In the genomic region with DNA sequence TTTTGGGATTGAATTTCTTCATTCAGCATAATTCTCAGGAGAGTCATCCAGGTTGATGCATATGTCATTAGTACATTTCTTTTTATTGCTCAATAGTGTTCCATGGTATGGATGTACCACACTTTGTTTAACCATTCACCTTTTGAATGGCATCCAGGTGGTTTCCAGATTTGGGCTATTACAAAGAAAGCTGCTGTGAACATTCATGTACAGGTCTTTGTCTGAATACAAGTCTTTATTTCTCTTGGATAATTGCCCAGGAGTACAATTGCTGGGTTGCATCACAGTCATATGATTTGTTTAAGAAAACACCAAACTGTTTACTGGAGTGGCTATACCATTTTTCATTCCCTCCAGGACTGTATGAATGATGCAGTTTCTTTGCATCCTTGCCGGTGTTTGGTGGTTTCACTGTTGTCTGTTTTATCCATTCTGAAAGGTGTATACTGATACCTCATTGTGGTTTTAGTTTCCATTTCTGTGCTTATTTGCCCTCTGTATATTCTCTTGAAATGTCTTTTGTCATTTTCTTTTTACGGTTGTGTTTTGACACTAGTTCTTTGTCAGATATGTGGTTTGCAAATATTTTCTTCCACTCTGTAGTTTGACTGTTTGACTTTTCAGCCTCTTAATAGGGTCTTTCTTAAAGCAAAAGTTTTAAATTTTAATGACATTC, we compare ENCODE assay signal across 1 cellular context.
A peak's percentile ranks its signal among the peaks of the same experiment; 100 is the strongest.
TF ChIP-seq lines count a peak whose summit lies in the region.

No MANE protein-coding gene starts in this region.

TF ChIP-seq in HEK293, 187 proteins besides CTCF, POLR2A, EP300 and RAD21 (continued from another document and continues in another):
- TF ChIP-seq, protein P1, sequence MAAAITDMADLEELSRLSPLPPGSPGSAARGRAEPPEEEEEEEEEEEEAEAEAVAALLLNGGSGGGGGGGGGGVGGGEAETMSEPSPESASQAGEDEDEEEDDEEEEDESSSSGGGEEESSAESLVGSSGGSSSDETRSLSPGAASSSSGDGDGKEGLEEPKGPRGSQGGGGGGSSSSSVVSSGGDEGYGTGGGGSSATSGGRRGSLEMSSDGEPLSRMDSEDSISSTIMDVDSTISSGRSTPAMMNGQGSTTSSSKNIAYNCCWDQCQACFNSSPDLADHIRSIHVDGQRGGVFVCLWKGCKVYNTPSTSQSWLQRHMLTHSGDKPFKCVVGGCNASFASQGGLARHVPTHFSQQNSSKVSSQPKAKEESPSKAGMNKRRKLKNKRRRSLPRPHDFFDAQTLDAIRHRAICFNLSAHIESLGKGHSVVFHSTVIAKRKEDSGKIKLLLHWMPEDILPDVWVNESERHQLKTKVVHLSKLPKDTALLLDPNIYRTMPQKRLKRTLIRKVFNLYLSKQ (tag by site-specific recombination; IDR thresholded peaks at IDR 0.05; ENCODE audit: borderline replicate concordance): no peak
- 0 out of 2 replicates have a peak, but pooled peaks have one; percentile 23 for TF ChIP-seq ZNF335 (tag by site-specific recombination; conservative IDR thresholded peaks at IDR 0.05)
- no peak for TF ChIP-seq ZNF221 (tag by site-specific recombination; IDR thresholded peaks at IDR 0.05; ENCODE audit: borderline replicate concordance)
- TF ChIP-seq, protein P2, sequence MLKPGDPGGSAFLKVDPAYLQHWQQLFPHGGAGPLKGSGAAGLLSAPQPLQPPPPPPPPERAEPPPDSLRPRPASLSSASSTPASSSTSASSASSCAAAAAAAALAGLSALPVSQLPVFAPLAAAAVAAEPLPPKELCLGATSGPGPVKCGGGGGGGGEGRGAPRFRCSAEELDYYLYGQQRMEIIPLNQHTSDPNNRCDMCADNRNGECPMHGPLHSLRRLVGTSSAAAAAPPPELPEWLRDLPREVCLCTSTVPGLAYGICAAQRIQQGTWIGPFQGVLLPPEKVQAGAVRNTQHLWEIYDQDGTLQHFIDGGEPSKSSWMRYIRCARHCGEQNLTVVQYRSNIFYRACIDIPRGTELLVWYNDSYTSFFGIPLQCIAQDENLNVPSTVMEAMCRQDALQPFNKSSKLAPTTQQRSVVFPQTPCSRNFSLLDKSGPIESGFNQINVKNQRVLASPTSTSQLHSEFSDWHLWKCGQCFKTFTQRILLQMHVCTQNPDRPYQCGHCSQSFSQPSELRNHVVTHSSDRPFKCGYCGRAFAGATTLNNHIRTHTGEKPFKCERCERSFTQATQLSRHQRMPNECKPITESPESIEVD (tag by site-specific recombination; IDR thresholded peaks at IDR 0.05): peak; percentile 73
- 0 out of 2 replicates have a peak, but pooled peaks have one; percentile 53 for TF ChIP-seq ZNF549 (tag by site-specific recombination; IDR thresholded peaks at IDR 0.05)
- TF ChIP-seq ZNF571 (tag by site-specific recombination; IDR thresholded peaks at IDR 0.05): no peak
- TF ChIP-seq ZNF585B (tag by site-specific recombination; IDR thresholded peaks at IDR 0.05): no peak
- no peak for TF ChIP-seq SETDB1 (IDR thresholded peaks at IDR 0.05; ENCODE audit: insufficient read length, low read length)
- TF ChIP-seq, protein P3, sequence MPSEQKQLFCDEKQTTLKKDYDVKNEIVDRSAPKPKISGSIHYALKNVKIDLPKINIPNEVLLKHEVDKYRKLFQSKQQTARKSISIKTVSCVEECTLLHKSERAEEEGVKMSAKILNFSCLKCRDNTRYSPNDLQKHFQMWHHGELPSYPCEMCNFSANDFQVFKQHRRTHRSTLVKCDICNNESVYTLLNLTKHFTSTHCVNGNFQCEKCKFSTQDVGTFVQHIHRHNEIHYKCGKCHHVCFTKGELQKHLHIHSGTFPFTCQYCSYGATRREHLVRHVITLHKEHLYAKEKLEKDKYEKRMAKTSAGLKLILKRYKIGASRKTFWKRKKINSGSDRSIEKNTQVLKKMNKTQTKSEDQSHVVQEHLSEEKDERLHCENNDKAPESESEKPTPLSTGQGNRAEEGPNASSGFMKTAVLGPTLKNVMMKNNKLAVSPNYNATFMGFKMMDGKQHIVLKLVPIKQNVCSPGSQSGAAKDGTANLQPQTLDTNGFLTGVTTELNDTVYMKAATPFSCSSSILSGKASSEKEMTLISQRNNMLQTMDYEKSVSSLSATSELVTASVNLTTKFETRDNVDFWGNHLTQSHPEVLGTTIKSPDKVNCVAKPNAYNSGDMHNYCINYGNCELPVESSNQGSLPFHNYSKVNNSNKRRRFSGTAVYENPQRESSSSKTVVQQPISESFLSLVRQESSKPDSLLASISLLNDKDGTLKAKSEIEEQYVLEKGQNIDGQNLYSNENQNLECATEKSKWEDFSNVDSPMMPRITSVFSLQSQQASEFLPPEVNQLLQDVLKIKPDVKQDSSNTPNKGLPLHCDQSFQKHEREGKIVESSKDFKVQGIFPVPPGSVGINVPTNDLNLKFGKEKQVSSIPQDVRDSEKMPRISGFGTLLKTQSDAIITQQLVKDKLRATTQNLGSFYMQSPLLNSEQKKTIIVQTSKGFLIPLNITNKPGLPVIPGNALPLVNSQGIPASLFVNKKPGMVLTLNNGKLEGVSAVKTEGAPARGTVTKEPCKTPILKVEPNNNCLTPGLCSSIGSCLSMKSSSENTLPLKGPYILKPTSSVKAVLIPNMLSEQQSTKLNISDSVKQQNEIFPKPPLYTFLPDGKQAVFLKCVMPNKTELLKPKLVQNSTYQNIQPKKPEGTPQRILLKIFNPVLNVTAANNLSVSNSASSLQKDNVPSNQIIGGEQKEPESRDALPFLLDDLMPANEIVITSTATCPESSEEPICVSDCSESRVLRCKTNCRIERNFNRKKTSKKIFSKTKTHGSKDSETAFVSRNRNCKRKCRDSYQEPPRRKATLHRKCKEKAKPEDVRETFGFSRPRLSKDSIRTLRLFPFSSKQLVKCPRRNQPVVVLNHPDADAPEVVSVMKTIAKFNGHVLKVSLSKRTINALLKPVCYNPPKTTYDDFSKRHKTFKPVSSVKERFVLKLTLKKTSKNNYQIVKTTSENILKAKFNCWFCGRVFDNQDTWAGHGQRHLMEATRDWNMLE (tag by site-specific recombination; conservative IDR thresholded peaks at IDR 0.05; ENCODE audit: low read depth): peak; percentile 40; the same call in 1 of the 2 replicates
- no peak for TF ChIP-seq KLF7 (tag by site-specific recombination; IDR thresholded peaks at IDR 0.05; ENCODE audit: borderline replicate concordance)
- TF ChIP-seq ZNF558 (tag by site-specific recombination; IDR thresholded peaks at IDR 0.05): 0 out of 2 replicates have a peak, but pooled peaks have one; percentile 72
- TF ChIP-seq, protein P4, sequence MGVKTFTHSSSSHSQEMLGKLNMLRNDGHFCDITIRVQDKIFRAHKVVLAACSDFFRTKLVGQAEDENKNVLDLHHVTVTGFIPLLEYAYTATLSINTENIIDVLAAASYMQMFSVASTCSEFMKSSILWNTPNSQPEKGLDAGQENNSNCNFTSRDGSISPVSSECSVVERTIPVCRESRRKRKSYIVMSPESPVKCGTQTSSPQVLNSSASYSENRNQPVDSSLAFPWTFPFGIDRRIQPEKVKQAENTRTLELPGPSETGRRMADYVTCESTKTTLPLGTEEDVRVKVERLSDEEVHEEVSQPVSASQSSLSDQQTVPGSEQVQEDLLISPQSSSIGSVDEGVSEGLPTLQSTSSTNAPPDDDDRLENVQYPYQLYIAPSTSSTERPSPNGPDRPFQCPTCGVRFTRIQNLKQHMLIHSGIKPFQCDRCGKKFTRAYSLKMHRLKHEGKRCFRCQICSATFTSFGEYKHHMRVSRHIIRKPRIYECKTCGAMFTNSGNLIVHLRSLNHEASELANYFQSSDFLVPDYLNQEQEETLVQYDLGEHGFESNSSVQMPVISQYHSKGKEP (tag by site-specific recombination; IDR thresholded peaks at IDR 0.05): peak; percentile 77
- no peak for TF ChIP-seq ZNF214 (tag by site-specific recombination; IDR thresholded peaks at IDR 0.05; ENCODE audit: borderline replicate concordance)
- no peak for TF ChIP-seq ZBTB8A (tag by site-specific recombination; IDR thresholded peaks at IDR 0.05)
- TF ChIP-seq ZNF366 (tag by site-specific recombination; conservative IDR thresholded peaks at IDR 0.05): peak; percentile 90
- TF ChIP-seq ZNF10 (tag by site-specific recombination; IDR thresholded peaks at IDR 0.05): no peak
- peak; percentile 38; the same call in 1 of the 2 replicates for TF ChIP-seq ZNF394 (tag by site-specific recombination; IDR thresholded peaks at IDR 0.05; ENCODE audit: borderline replicate concordance)
- no peak for TF ChIP-seq ZNF341 (tag by site-specific recombination; IDR thresholded peaks at IDR 0.05; ENCODE audit: low read depth)
- TF ChIP-seq OSR2 (tag by site-specific recombination; IDR thresholded peaks at IDR 0.05): peak; percentile 69
- TF ChIP-seq ZNF155 (tag by site-specific recombination; IDR thresholded peaks at IDR 0.05): no peak
- TF ChIP-seq SP7 (tag by site-specific recombination; IDR thresholded peaks at IDR 0.05): peak; percentile 82; the same call in 1 of the 2 replicates
- TF ChIP-seq, protein P5, sequence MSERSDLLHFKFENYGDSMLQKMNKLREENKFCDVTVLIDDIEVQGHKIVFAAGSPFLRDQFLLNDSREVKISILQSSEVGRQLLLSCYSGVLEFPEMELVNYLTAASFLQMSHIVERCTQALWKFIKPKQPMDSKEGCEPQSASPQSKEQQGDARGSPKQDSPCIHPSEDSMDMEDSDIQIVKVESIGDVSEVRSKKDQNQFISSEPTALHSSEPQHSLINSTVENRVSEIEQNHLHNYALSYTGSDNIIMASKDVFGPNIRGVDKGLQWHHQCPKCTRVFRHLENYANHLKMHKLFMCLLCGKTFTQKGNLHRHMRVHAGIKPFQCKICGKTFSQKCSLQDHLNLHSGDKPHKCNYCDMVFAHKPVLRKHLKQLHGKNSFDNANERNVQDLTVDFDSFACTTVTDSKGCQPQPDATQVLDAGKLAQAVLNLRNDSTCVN (tag by site-specific recombination; optimal IDR thresholded peaks at IDR 0.05): no peak
- TF ChIP-seq GFI1B (tag by site-specific recombination; IDR thresholded peaks at IDR 0.05): 0 out of 2 replicates have a peak, but pooled peaks have one; percentile 25
- TF ChIP-seq, protein P6, sequence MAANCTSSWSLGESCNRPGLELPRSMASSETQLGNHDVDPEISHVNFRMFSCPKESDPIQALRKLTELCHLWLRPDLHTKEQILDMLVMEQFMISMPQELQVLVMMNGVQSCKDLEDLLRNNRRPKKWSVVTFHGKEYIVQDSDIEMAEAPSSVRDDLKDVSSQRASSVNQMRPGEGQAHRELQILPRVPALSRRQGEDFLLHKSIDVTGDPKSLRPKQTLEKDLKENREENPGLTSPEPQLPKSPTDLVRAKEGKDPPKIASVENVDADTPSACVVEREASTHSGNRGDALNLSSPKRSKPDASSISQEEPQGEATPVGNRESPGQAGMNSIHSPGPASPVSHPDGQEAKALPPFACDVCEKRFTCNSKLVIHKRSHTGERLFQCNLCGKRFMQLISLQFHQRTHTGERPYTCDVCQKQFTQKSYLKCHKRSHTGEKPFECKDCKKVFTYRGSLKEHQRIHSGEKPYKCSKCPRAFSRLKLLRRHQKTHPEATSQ (tag by site-specific recombination; IDR thresholded peaks at IDR 0.05): no peak
- TF ChIP-seq ZNF391 (tag by site-specific recombination; IDR thresholded peaks at IDR 0.05; ENCODE audit: borderline replicate concordance, low read depth): no peak
- TF ChIP-seq ZFP41 (tag by site-specific recombination; IDR thresholded peaks at IDR 0.05; ENCODE audit: borderline replicate concordance): no peak
- TF ChIP-seq ZNF510 (tag by site-specific recombination; IDR thresholded peaks at IDR 0.05; ENCODE audit: insufficient replicate concordance): no peak
- TF ChIP-seq KLF16 (tag by site-specific recombination; IDR thresholded peaks at IDR 0.05): no peak
- no peak for TF ChIP-seq ZNF354C (tag by site-specific recombination; IDR thresholded peaks at IDR 0.05; ENCODE audit: borderline replicate concordance, low read depth)
- no peak for TF ChIP-seq ZNF707 (tag by site-specific recombination; IDR thresholded peaks at IDR 0.05)
- no peak for TF ChIP-seq ZNF223 (tag by site-specific recombination; IDR thresholded peaks at IDR 0.05)
- TF ChIP-seq, protein P7, sequence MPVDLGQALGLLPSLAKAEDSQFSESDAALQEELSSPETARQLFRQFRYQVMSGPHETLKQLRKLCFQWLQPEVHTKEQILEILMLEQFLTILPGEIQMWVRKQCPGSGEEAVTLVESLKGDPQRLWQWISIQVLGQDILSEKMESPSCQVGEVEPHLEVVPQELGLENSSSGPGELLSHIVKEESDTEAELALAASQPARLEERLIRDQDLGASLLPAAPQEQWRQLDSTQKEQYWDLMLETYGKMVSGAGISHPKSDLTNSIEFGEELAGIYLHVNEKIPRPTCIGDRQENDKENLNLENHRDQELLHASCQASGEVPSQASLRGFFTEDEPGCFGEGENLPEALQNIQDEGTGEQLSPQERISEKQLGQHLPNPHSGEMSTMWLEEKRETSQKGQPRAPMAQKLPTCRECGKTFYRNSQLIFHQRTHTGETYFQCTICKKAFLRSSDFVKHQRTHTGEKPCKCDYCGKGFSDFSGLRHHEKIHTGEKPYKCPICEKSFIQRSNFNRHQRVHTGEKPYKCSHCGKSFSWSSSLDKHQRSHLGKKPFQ (tag by site-specific recombination; IDR thresholded peaks at IDR 0.05): no peak
- no peak for TF ChIP-seq EGR2 (tag by site-specific recombination; IDR thresholded peaks at IDR 0.05; ENCODE audit: low read depth)
- no peak for TF ChIP-seq ZNF654 (tag by site-specific recombination; IDR thresholded peaks at IDR 0.05; ENCODE audit: low read depth)
